In the genomic region with DNA sequence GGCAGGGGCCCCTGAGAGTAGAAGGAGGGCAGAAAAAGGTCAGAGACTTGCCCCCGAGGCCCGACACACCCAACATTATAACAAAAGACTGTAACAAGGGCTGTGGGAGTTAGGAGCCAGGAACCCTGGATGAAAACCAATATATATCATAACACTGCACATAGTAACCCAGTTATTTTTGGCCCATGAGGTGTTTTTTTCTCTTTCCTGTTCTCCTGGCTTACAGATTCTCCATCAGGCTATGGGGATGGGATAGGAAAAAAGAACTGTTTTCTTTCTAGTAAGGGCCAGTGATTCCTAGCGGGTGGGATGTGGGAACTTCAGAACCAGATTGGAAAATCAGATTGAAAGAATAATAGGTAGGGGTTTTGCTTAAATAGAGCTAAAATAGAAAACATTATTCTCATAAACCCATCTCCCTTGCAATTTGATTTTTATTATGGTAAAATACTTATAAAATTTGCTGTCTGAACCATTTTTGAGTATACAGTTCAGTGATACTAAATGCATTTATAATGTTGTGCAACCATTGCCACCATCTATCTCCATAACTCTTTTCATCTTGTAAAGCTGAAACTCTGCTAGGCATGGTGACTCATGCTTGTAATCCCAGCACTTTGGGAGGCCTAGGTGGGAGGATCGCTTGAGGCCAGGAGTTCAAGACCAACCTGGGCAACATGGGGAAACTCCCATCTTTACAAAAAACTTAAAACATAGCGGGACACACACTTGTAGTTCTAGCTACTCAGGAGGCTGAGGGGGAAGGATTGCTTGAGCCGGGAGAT, we compare ENCODE assay signal across 23 cellular contexts. TPM values are rescaled to one million over a fixed set of nuclear protein-coding genes. Genes with fewer than 3 reads are reported as not detected.
DNase-seq lines count a peak whose midpoint lies in the region; ATAC-seq and TF ChIP-seq lines count a peak whose summit lies in the region.
"Had no signal": no experiment of that assay in that cellular context is flagged by ENCODE, and none has a peak within 500 bp of the region (broad histone marks: within the 10 kb centered on the region; RNA-seq: fewer than 3 reads in every experiment).

No MANE protein-coding gene starts in this region.

- DNase-seq in activated naive CD4-positive, alpha-beta T cell treated with anti-CD3 and anti-CD28 coated beads for 36 hours: peak; percentile 50
- DNase-seq in activated naive CD4-positive, alpha-beta T cell treated with anti-CD3 and anti-CD28 coated beads, Interleukin-2, amount 50 U/mL, for 72 hours (ENCODE audit: low spot score in 2 of 2): no peak
- DNase-seq in ascending aorta (ENCODE audit: low spot score in 2 of 2): no peak
- DNase-seq in fibroblast of the aortic adventitia (ENCODE audit: low read depth): peak; percentile 53
- no peak for DNase-seq in stimulated activated naive B cell treated with anti-CD40 and anti-IgM and Interleukin-4, amounts not matched to agents 10 μg/mL and 1 μg/mL and 100 μg/mL, for 72 hours
- DNase-seq in foreskin melanocyte: no peak
- DNase-seq in cerebellar nuclear complex (lab: John Stamatoyannopoulos, UW): no peak
- DNase-seq: activated CD4-positive, alpha-beta T cell treated with anti-CD3 and anti-CD28 coated beads for 48 hours; activated naive CD4-positive, alpha-beta T cell treated with anti-CD3 and anti-CD28 coated beads, Interleukin-2, amount 50 U/mL, for 16 hours; CD8-positive, alpha-beta memory T cell; DMS153; effector memory CD4-positive, alpha-beta T cell; GDM1; mucosa of descending colon; NCI-H146; NCI-H524; Peyer's patch; psoas muscle had no signal

- H3K9me3 ChIP-seq in ascending aorta: no peaks in the 10 kb centered on the region
- H3K9me3 ChIP-seq: mucosa of descending colon, Peyer's patch, psoas muscle had no signal

- H3K27ac Mint-ChIP-seq in activated naive CD4-positive, alpha-beta T cell treated with anti-CD3 and anti-CD28 coated beads for 36 hours: no peak overlapping the region
- H3K27ac Mint-ChIP-seq in activated naive CD4-positive, alpha-beta T cell treated with anti-CD3 and anti-CD28 coated beads, Interleukin-2, amount 50 U/mL, for 72 hours: no peak overlapping the region
- peak overlapping the region; percentile 25 for H3K27ac Mint-ChIP-seq in stimulated activated naive B cell treated with anti-CD40 and anti-IgM and Interleukin-4, amounts not matched to agents 10 μg/mL and 1 μg/mL and 100 μg/mL, for 72 hours
- H3K27ac Mint-ChIP-seq: GM23338 had no signal

- H3K4me1 Mint-ChIP-seq in activated naive CD4-positive, alpha-beta T cell treated with anti-CD3 and anti-CD28 coated beads for 36 hours (ENCODE audit: low read depth): peaks cover 42% of the 10 kb centered on the region
- H3K4me1 Mint-ChIP-seq in stimulated activated naive B cell treated with anti-CD40 and anti-IgM and Interleukin-4, amounts not matched to agents 10 μg/mL and 1 μg/mL and 100 μg/mL, for 72 hours: peaks cover 19 to 44% of the 10 kb centered on the region in 2 donors
- H3K4me1 Mint-ChIP-seq: neural crest cell had no signal

- CTCF ChIA-PET in activated naive CD4-positive, alpha-beta T cell treated with anti-CD3 and anti-CD28 coated beads for 36 hours (lab: Charles Lee): interaction anchor here (0.9 kb wide), 1 partner anchor 119 kb away, joined by 3 read pairs; no protein-coding TSS in a partner anchor

- H3K27ac ChIP-seq in ascending aorta: peak overlapping the region; percentile 53 to 65
- H3K27ac ChIP-seq: KMS-11, psoas muscle had no signal

- no peak overlapping the region for H3K4me3 Mint-ChIP-seq in activated naive CD4-positive, alpha-beta T cell treated with anti-CD3 and anti-CD28 coated beads for 36 hours
- H3K4me3 Mint-ChIP-seq in stimulated activated naive B cell treated with anti-CD40 and anti-IgM and Interleukin-4, amounts not matched to agents 10 μg/mL and 1 μg/mL and 100 μg/mL, for 72 hours: no peak overlapping the region
- H3K4me3 Mint-ChIP-seq: CD8-positive, alpha-beta memory T cell; GM23338; neural crest cell had no signal

- H3K27me3 ChIP-seq in ascending aorta: no peaks in the 10 kb centered on the region
- H3K27me3 ChIP-seq: Peyer's patch had no signal

- no peaks in the 10 kb centered on the region for H3K36me3 ChIP-seq in ascending aorta
- H3K36me3 ChIP-seq: Peyer's patch had no signal

- ATAC-seq in activated naive CD4-positive, alpha-beta T cell treated with anti-CD3 and anti-CD28 coated beads, Interleukin-2, amount 50 U/mL, for 72 hours: no peak
- no peak for ATAC-seq in stimulated activated naive B cell treated with anti-CD40 and anti-IgM and Interleukin-4, amounts not matched to agents 10 μg/mL and 1 μg/mL and 100 μg/mL, for 72 hours (replicated peaks)
- no peak for ATAC-seq in GM19351 (IDR thresholded peaks at IDR 0.05; ENCODE audit: unreplicated experiment)
- ATAC-seq: esophagus mucosa, GM23338, mucosa of descending colon, psoas muscle had no signal

- H3K27me3 Mint-ChIP-seq in activated naive CD4-positive, alpha-beta T cell treated with anti-CD3 and anti-CD28 coated beads for 36 hours (ENCODE audit: low read depth): no peaks in the 10 kb centered on the region
- H3K27me3 Mint-ChIP-seq in stimulated activated naive B cell treated with anti-CD40 and anti-IgM and Interleukin-4, amounts not matched to agents 10 μg/mL and 1 μg/mL and 100 μg/mL, for 72 hours: no peaks in the 10 kb centered on the region
- H3K27me3 Mint-ChIP-seq: CD8-positive, alpha-beta memory T cell had no signal

- TF ChIP-seq CTCF in ascending aorta (IDR thresholded peaks at IDR 0.05): no peak
- no peak for TF ChIP-seq CTCF in fibroblast of the aortic adventitia (IDR thresholded peaks at IDR 0.05; ENCODE audit: insufficient read depth, low read length)

- H3K4me3 ChIP-seq in ascending aorta (no peak overlapping the region), fibroblast of the aortic adventitia (ENCODE audit: low read depth, low read length) (no peak overlapping the region)
- H3K4me3 ChIP-seq: GM23338, mucosa of descending colon, Peyer's patch, psoas muscle had no signal

- peaks cover 3% of the 10 kb centered on the region for H3K36me3 Mint-ChIP-seq in activated naive CD4-positive, alpha-beta T cell treated with anti-CD3 and anti-CD28 coated beads for 36 hours (ENCODE audit: low read depth)
- peaks cover 0 to 5% of the 10 kb centered on the region in 2 donors for H3K36me3 Mint-ChIP-seq in activated naive CD4-positive, alpha-beta T cell treated with anti-CD3 and anti-CD28 coated beads, Interleukin-2, amount 50 U/mL, for 72 hours
- peaks cover 12 to 23% of the 10 kb centered on the region in 2 donors for H3K36me3 Mint-ChIP-seq in stimulated activated naive B cell treated with anti-CD40 and anti-IgM and Interleukin-4, amounts not matched to agents 10 μg/mL and 1 μg/mL and 100 μg/mL, for 72 hours

- H3K9me3 Mint-ChIP-seq in activated naive CD4-positive, alpha-beta T cell treated with anti-CD3 and anti-CD28 coated beads for 36 hours: no peaks in the 10 kb centered on the region
- no peaks in the 10 kb centered on the region for H3K9me3 Mint-ChIP-seq in activated naive CD4-positive, alpha-beta T cell treated with anti-CD3 and anti-CD28 coated beads, Interleukin-2, amount 50 U/mL, for 72 hours
- no peaks in the 10 kb centered on the region for H3K9me3 Mint-ChIP-seq in stimulated activated naive B cell treated with anti-CD40 and anti-IgM and Interleukin-4, amounts not matched to agents 10 μg/mL and 1 μg/mL and 100 μg/mL, for 72 hours
- H3K9me3 Mint-ChIP-seq: CD8-positive, alpha-beta memory T cell; neural crest cell had no signal

- intact Hi-C loops in activated naive CD4-positive, alpha-beta T cell treated with anti-CD3 and anti-CD28 coated beads for 36 hours (cut with micrococcal nuclease): loop anchor here (1.0 kb wide), 1 partner anchor 27 kb away; no protein-coding TSS in a partner anchor
- intact Hi-C loops in ascending aorta (cut with DNase I): no loop called here

- peaks cover 6 to 23% of the 10 kb centered on the region in 2 donors for H3K4me1 ChIP-seq in ascending aorta
- H3K4me1 ChIP-seq: Peyer's patch, psoas muscle had no signal

RNA-seq across cellular contexts. Expression of a gene that starts 33.5 kb away (rescaled TPM):
- total RNA-seq in activated naive CD4-positive, alpha-beta T cell treated with anti-CD3 and anti-CD28 coated beads for 36 hours: 10 to 100 TPM; 11.0 to 14.6 TPM
- total RNA-seq in activated naive CD4-positive, alpha-beta T cell treated with anti-CD3 and anti-CD28 coated beads, Interleukin-2, amount 50 U/mL, for 72 hours: 10 to 100 TPM in 1 of 2 donors, 1 to 10 TPM in 1; 9.8 to 19.9 TPM
- 18.7 TPM for total RNA-seq in ascending aorta
- 27.5 and 102 TPM in 2 replicates for total RNA-seq in fibroblast of the aortic adventitia (ENCODE audit: low replicate concordance)

RNA-seq across cellular contexts. Expression of a gene that starts 39.1 kb away (rescaled TPM):
- total RNA-seq in activated naive CD4-positive, alpha-beta T cell treated with anti-CD3 and anti-CD28 coated beads for 36 hours: 10 to 100 TPM; 38.4 to 43.6 TPM
- total RNA-seq in activated naive CD4-positive, alpha-beta T cell treated with anti-CD3 and anti-CD28 coated beads, Interleukin-2, amount 50 U/mL, for 72 hours: 10 to 100 TPM; 27.6 to 42.2 TPM
- total RNA-seq in ascending aorta (27.7 TPM), fibroblast of the aortic adventitia (ENCODE audit: low replicate concordance) (34.7 and 74.3 TPM in 2 replicates)

Comparison
In these comparisons a context has a peak if more than half of its experiments do, and no peak if none do; other contexts are left out.
1. DNase-seq: peak in activated naive CD4-positive, alpha-beta T cell treated with anti-CD3 and anti-CD28 coated beads for 36 hours (single experiment) and fibroblast of the aortic adventitia (single experiment); none in activated naive CD4-positive, alpha-beta T cell treated with anti-CD3 and anti-CD28 coated beads, Interleukin-2, amount 50 U/mL, for 72 hours (0 of 2), ascending aorta (0 of 2), stimulated activated naive B cell treated with anti-CD40 and anti-IgM and Interleukin-4, amounts not matched to agents 10 μg/mL and 1 μg/mL and 100 μg/mL, for 72 hours (single experiment), foreskin melanocyte (single experiment) and cerebellar nuclear complex (0 of 2).